7 cellular contexts compared by ENCODE assay signal in genomic region chr2:21042958-21043743, GRCh38. TPM values are rescaled to one million over a fixed set of nuclear protein-coding genes. Genes with fewer than 3 reads are reported as not detected.
DNase-seq lines count a peak whose midpoint lies in the region; FAIRE-seq and TF ChIP-seq lines count a peak whose summit lies in the region.

No MANE protein-coding gene starts in this region.

- peaks cover 0 to 4% of the 10 kb centered on the region in 2 donors for H3K4me1 ChIP-seq in kidney (ENCODE audit: control insufficient read depth in 1 of 2, insufficient read depth in 1 of 2, low read depth in 1 of 2, low read length in 2 of 2)

- no peak overlapping the region for H3K27ac ChIP-seq in kidney (ENCODE audit: low read depth in 2 of 2, low read length in 2 of 2)

- no peaks in the 10 kb centered on the region for H3K9me3 ChIP-seq in kidney (ENCODE audit: control insufficient read depth in 1 of 2, low read length in 2 of 2)

- H3K9ac ChIP-seq in kidney (ENCODE audit: low read length in 2 of 2): no peak overlapping the region

- H3K36me3 ChIP-seq in kidney (ENCODE audit: control insufficient read depth in 1 of 2, insufficient read depth in 2 of 2, low read length in 2 of 2): no peaks in the 10 kb centered on the region

- H3K4me3 ChIP-seq in WI38 (ENCODE audit: low read depth, low read length) (no peak overlapping the region), kidney (ENCODE audit: low read length in 2 of 2) (no peak overlapping the region)

- intact Hi-C loops in kidney (cut with DNase I): no loop called here

- DNase-seq in H4 (ENCODE audit: low spot score) (peak; percentile 10), M059J (ENCODE audit: low read depth) (peak; percentile 21), kidney (peak; percentile 81)
- peak; percentile 31 for DNase-seq in central memory CD4-positive, alpha-beta T cell
- DNase-seq in stimulated activated CD4-positive, alpha-beta T cell treated with anti-CD3 and anti-CD28 coated beads, Interleukin-1b, Interleukin-23, amount 100 ng/mL, for 48 hours: peak; percentile 38

- peak; percentile 29 for FAIRE-seq in kidney (lab: Jason Lieb, UNC)

- TF ChIP-seq CTCF in GM12872 (IDR thresholded peaks at IDR 0.05; ENCODE audit: insufficient read depth, low read depth, low read length) (peak; percentile 96), WI38 (IDR thresholded peaks at IDR 0.05; ENCODE audit: low read depth, low read length) (peak; percentile 95), kidney (IDR thresholded peaks at IDR 0.05; ENCODE audit: borderline replicate concordance, extremely low read depth, insufficient read depth) (peak; percentile 99)

RNA-seq across cellular contexts. Expression of gene APOB, which starts 0.7 kb away (rescaled TPM):
- total RNA-seq in H4 (2014; rRNA removed; shearing (Covaris generic)): not detected in 2 replicates
- total RNA-seq in M059J (2014; rRNA removed; shearing (Covaris generic)): not detected in 2 replicates
- total RNA-seq in kidney: 0.57 TPM
- 0.11 TPM for polyA plus RNA-seq in kidney (ENCODE audit: insufficient read depth, low read depth, low replicate concordance)

Comparison
In these comparisons a context has a peak if more than half of its experiments do, and no peak if none do; other contexts are left out.
1. DNase-seq: peak in every context shown above with its lines; median percentile 81 in kidney; 38 in stimulated activated CD4-positive, alpha-beta T cell treated with anti-CD3 and anti-CD28 coated beads, Interleukin-1b, Interleukin-23, amount 100 ng/mL, for 48 hours; 31 in central memory CD4-positive, alpha-beta T cell; 21 in M059J; 10 in H4.